8 cellular contexts compared by ENCODE assay signal in the genomic region with DNA sequence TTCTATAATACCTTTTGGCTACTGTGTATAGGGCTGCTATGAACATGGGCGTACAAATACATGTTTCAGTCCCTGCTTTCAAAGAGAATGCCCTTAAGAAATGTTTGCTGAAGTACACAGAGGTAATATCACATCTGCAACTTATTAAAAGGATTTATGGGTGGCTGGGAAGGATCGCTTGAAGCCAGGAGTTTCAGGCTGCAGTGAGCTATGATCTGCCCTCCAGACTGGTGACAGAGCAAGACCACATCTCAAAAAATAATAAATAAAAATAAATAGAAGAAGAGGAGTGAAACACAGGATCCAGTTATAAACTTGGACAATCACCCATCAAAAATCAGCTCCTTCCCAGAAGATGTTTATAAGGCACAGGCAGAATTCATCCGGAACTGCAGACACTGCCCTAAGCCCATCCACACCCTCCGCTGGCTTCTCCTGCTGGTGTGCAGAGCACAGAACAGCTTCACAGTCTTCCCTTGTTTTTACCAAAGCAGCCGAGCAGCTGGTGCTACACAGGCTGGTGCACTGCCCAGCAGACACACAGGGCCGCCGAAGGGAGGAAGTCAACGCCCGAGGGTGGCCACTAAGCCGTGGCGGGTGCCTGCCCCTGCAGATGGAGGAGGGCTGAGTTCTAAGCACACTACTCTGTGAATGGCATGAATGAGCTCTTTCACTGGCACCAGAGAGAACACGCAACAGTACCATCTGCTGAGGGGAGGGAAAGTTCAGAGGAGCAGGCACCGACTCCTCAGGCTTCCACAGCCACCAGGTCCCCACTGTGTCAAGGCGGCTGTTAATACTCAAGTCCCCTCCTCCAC. TPM values are rescaled to one million over a fixed set of nuclear protein-coding genes. Genes with fewer than 3 reads are reported as not detected.
A peak's percentile ranks its signal among the peaks of the same experiment; 100 is the strongest.
DNase-seq lines count a peak whose midpoint lies in the region; ATAC-seq and TF ChIP-seq lines count a peak whose summit lies in the region.

No MANE protein-coding gene starts in this region.

- DNase-seq in AG08395 (ENCODE audit: low spot score) (peak; percentile 40), foreskin melanocyte (peak; percentile 99), renal cortical epithelial cell (ENCODE audit: low read depth) (peak; percentile 56), mucosa of gallbladder (ENCODE audit: low spot score) (no peak), 8988T (no peak)
- DNase-seq in T-helper 2 cell treated with Interferon-gamma antibody and Interleukin-4, amounts not matched to agents 5 μg/mL and 100 μg/mL, for 36 hours (ENCODE audit: low spot score) = no peak

- no peak overlapping the region for H3K27ac Mint-ChIP-seq in T-helper 2 cell treated with Interferon-gamma antibody and Interleukin-4, amounts not matched to agents 5 μg/mL and 100 μg/mL, for 36 hours

- H3K36me3 Mint-ChIP-seq in T-helper 2 cell treated with Interferon-gamma antibody and Interleukin-4, amounts not matched to agents 5 μg/mL and 100 μg/mL, for 36 hours (ENCODE audit: low read depth) = no peaks in the 10 kb centered on the region

- no peaks in the 10 kb centered on the region for H3K9me3 ChIP-seq in HEK293 (ENCODE audit: control insufficient read depth, insufficient read depth, low read depth, low read length)

- H3K36me3 ChIP-seq in HEK293 (ENCODE audit: control insufficient read depth in 2 of 2, insufficient read depth in 1 of 2, low read length in 2 of 2) = no peaks in the 10 kb centered on the region

- peaks cover 52% of the 10 kb centered on the region for H3K4me1 ChIP-seq in HEK293 (ENCODE audit: control insufficient read depth, insufficient read depth, low read length)

- H3K4me3 Mint-ChIP-seq in T-helper 2 cell treated with Interferon-gamma antibody and Interleukin-4, amounts not matched to agents 5 μg/mL and 100 μg/mL, for 36 hours = peak overlapping the region; percentile 38

- H3K9me3 Mint-ChIP-seq in T-helper 2 cell treated with Interferon-gamma antibody and Interleukin-4, amounts not matched to agents 5 μg/mL and 100 μg/mL, for 36 hours = no peaks in the 10 kb centered on the region

- H3K4me3 ChIP-seq in HEK293 (ENCODE audit: low read depth, low read length) = no peak overlapping the region

- TF ChIP-seq CTCF in HEK293 (tag by site-specific recombination; IDR thresholded peaks at IDR 0.05) = no peak

- POLR2A ChIA-PET in HEK293 (lab: Yijun Ruan, JAX) = no interaction called here

- ATAC-seq in HG02852 (IDR thresholded peaks at IDR 0.05; ENCODE audit: unreplicated experiment) = no peak

- no peaks in the 10 kb centered on the region for H3K27me3 Mint-ChIP-seq in T-helper 2 cell treated with Interferon-gamma antibody and Interleukin-4, amounts not matched to agents 5 μg/mL and 100 μg/mL, for 36 hours (ENCODE audit: low read depth)

- no peak overlapping the region for H3K27ac ChIP-seq in HEK293 (ENCODE audit: extremely low read depth, low read depth, low read length)

- CTCF ChIA-PET in HEK293 (lab: Yijun Ruan, JAX) = interaction anchor here (0.5 to 1.6 kb wide), 3 partner anchors 25 to 187 kb away, joined by 3 to 4 read pairs (median 3); no protein-coding TSS in a partner anchor

- H3K4me1 Mint-ChIP-seq in T-helper 2 cell treated with Interferon-gamma antibody and Interleukin-4, amounts not matched to agents 5 μg/mL and 100 μg/mL, for 36 hours (ENCODE audit: low read depth) = peaks cover 89% of the 10 kb centered on the region

TF ChIP-seq in HEK293, 187 proteins besides CTCF, POLR2A, EP300 and RAD21:
- TF ChIP-seq ZBTB17 (tag by site-specific recombination; IDR thresholded peaks at IDR 0.05) (0 out of 2 replicates have a peak, but pooled peaks have one; percentile 29), ZNF600 (tag by site-specific recombination; IDR thresholded peaks at IDR 0.05) (peak; percentile 87), ZBTB8A (tag by site-specific recombination; IDR thresholded peaks at IDR 0.05) (peak; percentile 33; the same call in 1 of the 2 replicates), ZIC2 (tag by site-specific recombination; IDR thresholded peaks at IDR 0.05) (peak; percentile 33), ZNF292 (tag by site-specific recombination; IDR thresholded peaks at IDR 0.05; ENCODE audit: borderline replicate concordance, low read depth) (no peak), IKZF3 (tag by site-specific recombination; IDR thresholded peaks at IDR 0.05) (no peak), ZNF341 (tag by site-specific recombination; IDR thresholded peaks at IDR 0.05; ENCODE audit: low read depth) (peak; percentile 66), ZNF114 (tag by site-specific recombination; IDR thresholded peaks at IDR 0.05) (no peak), ZNF558 (tag by site-specific recombination; IDR thresholded peaks at IDR 0.05) (no peak), YY2 (tag by site-specific recombination; IDR thresholded peaks at IDR 0.05) (no peak)
- TF ChIP-seq, protein P1, sequence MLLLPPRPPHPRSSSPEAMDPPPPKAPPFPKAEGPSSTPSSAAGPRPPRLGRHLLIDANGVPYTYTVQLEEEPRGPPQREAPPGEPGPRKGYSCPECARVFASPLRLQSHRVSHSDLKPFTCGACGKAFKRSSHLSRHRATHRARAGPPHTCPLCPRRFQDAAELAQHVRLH (tag by site-specific recombination; IDR thresholded peaks at IDR 0.05) = no peak

RNA-seq across cellular contexts. Expression of a gene that starts 44.0 kb away (rescaled TPM):
- total RNA-seq in renal cortical epithelial cell (8.7 and 30.7 TPM in 2 replicates), mucosa of gallbladder (87.8 TPM)

RNA-seq across cellular contexts. Expression of a gene that starts 56.1 kb away (rescaled TPM):
- total RNA-seq in renal cortical epithelial cell (0.60 TPM in 1 of 2 replicates, not detected in the other), mucosa of gallbladder (2.0 TPM)

Comparison
In these comparisons a context has a peak if more than half of its experiments do, and no peak if none do; other contexts are left out.
1. DNase-seq: peak in AG08395 (single experiment), foreskin melanocyte (single experiment) and renal cortical epithelial cell (single experiment); none in T-helper 2 cell treated with Interferon-gamma antibody and Interleukin-4, amounts not matched to agents 5 μg/mL and 100 μg/mL, for 36 hours (single experiment), mucosa of gallbladder (single experiment) and 8988T (single experiment).